1 cellular context compared by ENCODE assay signal in genomic region chr11:108222686-108223448, GRCh38.
TF ChIP-seq lines count a peak whose summit lies in the region.

ATM (plus strand) TSS chr11:108223067; CDS start chr11:108227625, 4,558 bp downstream.

TF ChIP-seq in H1, 55 proteins besides CTCF, POLR2A, EP300 and RAD21:
- TF ChIP-seq CHD2 (IDR thresholded peaks at IDR 0.05; ENCODE audit: low read length), result peak; percentile 7; the same call in 1 of the 2 replicates
- TF ChIP-seq YY1 (IDR thresholded peaks at IDR 0.05; ENCODE audit: low read depth, low read length), result 0 out of 2 replicates have a peak, but pooled peaks have one; percentile 18
- no peak for TF ChIP-seq JUN (IDR thresholded peaks at IDR 0.05; ENCODE audit: low read depth, low read length)
- TF ChIP-seq, protein P1, sequence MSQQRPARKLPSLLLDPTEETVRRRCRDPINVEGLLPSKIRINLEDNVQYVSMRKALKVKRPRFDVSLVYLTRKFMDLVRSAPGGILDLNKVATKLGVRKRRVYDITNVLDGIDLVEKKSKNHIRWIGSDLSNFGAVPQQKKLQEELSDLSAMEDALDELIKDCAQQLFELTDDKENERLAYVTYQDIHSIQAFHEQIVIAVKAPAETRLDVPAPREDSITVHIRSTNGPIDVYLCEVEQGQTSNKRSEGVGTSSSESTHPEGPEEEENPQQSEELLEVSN (IDR thresholded peaks at IDR 0.05), result peak; percentile 68
- no peak for TF ChIP-seq ZNF274 (IDR thresholded peaks at IDR 0.05; ENCODE audit: borderline replicate concordance, extremely low read depth, low read length)
- 0 out of 2 replicates have a peak, but pooled peaks have one; percentile 43 for TF ChIP-seq GABPA (IDR thresholded peaks at IDR 0.05; ENCODE audit: borderline replicate concordance, insufficient read depth, low read length)
- peak; percentile 84 for TF ChIP-seq ASH2L (IDR thresholded peaks at IDR 0.05; ENCODE audit: low read length)
- 0 out of 2 replicates have a peak, but pooled peaks have one; percentile 5 for TF ChIP-seq KDM5A (IDR thresholded peaks at IDR 0.05; ENCODE audit: low read length)
- peak; percentile 61; the same call in 1 of the 2 replicates for TF ChIP-seq SP4 (IDR thresholded peaks at IDR 0.05; ENCODE audit: low read length)
- TF ChIP-seq, protein P2, sequence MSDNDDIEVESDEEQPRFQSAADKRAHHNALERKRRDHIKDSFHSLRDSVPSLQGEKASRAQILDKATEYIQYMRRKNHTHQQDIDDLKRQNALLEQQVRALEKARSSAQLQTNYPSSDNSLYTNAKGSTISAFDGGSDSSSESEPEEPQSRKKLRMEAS (IDR thresholded peaks at IDR 0.05), result peak; percentile 95
- TF ChIP-seq POLR2AphosphoS5 (IDR thresholded peaks at IDR 0.05; ENCODE audit: low read depth, low read length), result peak; percentile 97
- TF ChIP-seq TEAD4 (IDR thresholded peaks at IDR 0.05; ENCODE audit: low read depth, low read length), result 0 out of 2 replicates have a peak, but pooled peaks have one; percentile 1
- no peak for TF ChIP-seq SP2 (IDR thresholded peaks at IDR 0.05; ENCODE audit: low read length)
- TF ChIP-seq CTBP2 (IDR thresholded peaks at IDR 0.05; ENCODE audit: borderline replicate concordance, insufficient read depth, insufficient read length, low read length), result no peak
- TF ChIP-seq RBBP5 (IDR thresholded peaks at IDR 0.05; ENCODE audit: borderline replicate concordance, low read depth, low read length), result peak; percentile 85
- no peak for TF ChIP-seq TAF7 (optimal IDR thresholded peaks at IDR 0.05; ENCODE audit: borderline replicate concordance, low read depth, low read length)
- no peak for TF ChIP-seq USF2 (IDR thresholded peaks at IDR 0.05; ENCODE audit: low read length)
- TF ChIP-seq HDAC6 (IDR thresholded peaks at IDR 0.05; ENCODE audit: low read depth, low read length), result no peak
- TF ChIP-seq EZH2 (IDR thresholded peaks at IDR 0.05; ENCODE audit: low read depth, low read length, severe bottlenecking), result no peak
- TF ChIP-seq CREB1 (IDR thresholded peaks at IDR 0.05), result peak; percentile 84
- peak; percentile 61; the same call in 1 of the 2 replicates for TF ChIP-seq BACH1 (IDR thresholded peaks at IDR 0.05; ENCODE audit: low read length)
- 0 out of 4 replicates have a peak, but pooled peaks of 1 of the 2 experiments have one; percentile 25 for TF ChIP-seq HDAC2 (IDR thresholded peaks at IDR 0.05; ENCODE audit: borderline replicate concordance in 1 of 2, low read depth in 2 of 2, low read length in 2 of 2)
- peak; percentile 71 for TF ChIP-seq SAP30 (IDR thresholded peaks at IDR 0.05; ENCODE audit: insufficient read depth, insufficient replicate concordance, low read length)
- peak; percentile 58 for TF ChIP-seq NRF1 (IDR thresholded peaks at IDR 0.05; ENCODE audit: low read depth, low read length)
- peak; percentile 89 for TF ChIP-seq PHF8 (conservative IDR thresholded peaks at IDR 0.05; ENCODE audit: low read depth, low read length)
- TF ChIP-seq TBP (IDR thresholded peaks at IDR 0.05; ENCODE audit: low read depth, low read length), result peak; percentile 58
- TF ChIP-seq SIN3A (conservative IDR thresholded peaks at IDR 0.05 in 1 of 2, IDR thresholded peaks at IDR 0.05 in 1 of 2; ENCODE audit: low read depth in 1 of 2, low read length in 2 of 2), result peak in 1 of 2 experiments; percentile 45; a peak in 2 of 4 replicates
- peak; percentile 74 for TF ChIP-seq TAF1 (IDR thresholded peaks at IDR 0.05; ENCODE audit: low read depth, low read length)
